In the genomic region with DNA sequence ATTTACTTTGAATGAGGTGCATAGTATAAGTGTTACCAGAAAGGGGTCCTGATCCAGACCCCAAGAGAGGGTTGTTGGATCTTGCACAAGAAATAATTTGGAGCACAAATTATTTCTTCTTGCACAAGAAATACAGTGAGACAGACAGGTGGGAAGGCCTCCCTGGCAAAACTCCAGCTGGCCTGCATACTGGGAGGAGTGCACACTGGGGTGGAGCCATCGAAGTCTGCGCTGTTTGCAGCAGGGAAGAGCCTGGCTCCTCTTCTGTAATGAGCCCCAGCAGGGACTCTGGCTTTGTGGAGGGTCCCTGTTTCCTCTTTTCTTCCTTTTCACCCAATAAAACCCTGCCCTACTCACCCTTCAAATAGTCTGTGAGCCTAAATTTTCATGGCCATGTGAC, we compare ENCODE assay signal across 27 cellular contexts.
DNase-seq lines count a peak whose midpoint lies in the region; ATAC-seq and FAIRE-seq lines count a peak whose summit lies in the region.
"Had no signal": no experiment of that assay in that cellular context is flagged by ENCODE, and none has a peak within 500 bp of the region (broad histone marks: within the 10 kb centered on the region; RNA-seq: fewer than 3 reads in every experiment).

No MANE protein-coding gene starts in this region.

- DNase-seq in NCI-H1436 (lab: John Stamatoyannopoulos, UW) (peak; percentile 47), NCI-H1436 treated with DMSO at 0.1 percent for 48 hours (lab: John Stamatoyannopoulos, UW) (no peak), NCI-H2107 (lab: John Stamatoyannopoulos, UW) (peak; percentile 49), NCI-H748 (lab: John Stamatoyannopoulos, UW; ENCODE audit: unreplicated experiment) (peak; percentile 68), small intestine (peak; percentile 58), SW 1271 (lab: John Stamatoyannopoulos, UW) (no peak), T-helper 9 cell (no peak)
- DNase-seq: activated CD4-positive, alpha-beta T cell treated with anti-CD3 and anti-CD28 coated beads for 1 hour; activated CD8-positive, alpha-beta T cell treated with anti-CD3 and anti-CD28 coated beads, Interleukin-2, amount 10 ng/mL, durations not matched to agents 7 days and 5 days; activated effector memory CD4-positive, alpha-beta T cell treated with anti-CD3 and anti-CD28 coated beads, Interleukin-2, amount 50 U/mL, for 16 hours; activated naive CD8-positive, alpha-beta T cell treated with anti-CD3 and anti-CD28 coated beads, Interleukin-2, amount 10 ng/mL, durations not matched to agents 7 days and 5 days; activated T-cell treated with anti-CD3 and anti-CD28 coated beads for 4 hours; CD4-positive, alpha-beta T cell; central memory CD4-positive, alpha-beta T cell; DMS 273 treated with DMSO at 0.1 percent for 48 hours; GF-D8; kidney glomerular epithelial cell; mammary epithelial cell; NCI-H446 treated with DMSO at 0.1 percent for 48 hours; trophoblast cell had no signal

- 12 to 51% (median 41%) methylated on average over 2 of the region's 2 CpGs for WGBS in small intestine, 3 donors

- H3K27ac ChIP-seq in small intestine (ENCODE audit: low read depth in 1 of 2, low read length in 1 of 2): no peak overlapping the region
- H3K27ac ChIP-seq: dorsolateral prefrontal cortex, neutrophil had no signal

- H3K9me3 ChIP-seq in small intestine (ENCODE audit: control insufficient read depth, low read depth): no peaks in the 10 kb centered on the region

- no peaks in the 10 kb centered on the region for H3K36me3 ChIP-seq in small intestine (ENCODE audit: control insufficient read depth in 2 of 2, insufficient read depth in 2 of 2, low read length in 2 of 2)

- ATAC-seq in GM21423 (IDR thresholded peaks at IDR 0.05; ENCODE audit: unreplicated experiment): no peak
- ATAC-seq: activated CD8-positive, alpha-beta T cell treated with anti-CD3 and anti-CD28 coated beads, Interleukin-2, amount 10 ng/mL, durations not matched to agents 7 days and 5 days had no signal

- no peak for FAIRE-seq in small intestine (lab: Jason Lieb, UNC)
- FAIRE-seq: astrocyte, endothelial cell of umbilical vein, GM18507, HTR-8/SVneo had no signal

- no peaks in the 10 kb centered on the region for H3K27me3 ChIP-seq in small intestine (ENCODE audit: control insufficient read depth in 2 of 2, insufficient read depth in 2 of 2, low read length in 2 of 2)
- H3K27me3 ChIP-seq: dorsolateral prefrontal cortex, neutrophil had no signal

- no peaks in the 10 kb centered on the region for H3K4me1 ChIP-seq in small intestine (ENCODE audit: control insufficient read depth in 2 of 2, insufficient read depth in 1 of 2, low read depth in 1 of 2, low read length in 1 of 2)

- no peak overlapping the region for H3K4me3 ChIP-seq in small intestine (ENCODE audit: low read depth in 1 of 2, low read length in 2 of 2)
- H3K4me3 ChIP-seq: dorsolateral prefrontal cortex had no signal

Comparison
In these comparisons a context has a peak if more than half of its experiments do, and no peak if none do; other contexts are left out.
1. DNase-seq: peak in NCI-H1436 (single experiment), NCI-H2107 (single experiment), NCI-H748 (single experiment) and small intestine (single experiment); none in NCI-H1436 treated with DMSO at 0.1 percent for 48 hours (single experiment), SW 1271 (0 of 2) and T-helper 9 cell (single experiment).